27 cellular contexts compared by ENCODE assay signal in genomic region chr10:93091960-93092359, GRCh38. TPM values are rescaled to one million over a fixed set of nuclear protein-coding genes. Genes with fewer than 3 reads are reported as not detected.
"Had no signal": no experiment of that assay in that cellular context is flagged by ENCODE, and none has a peak within 500 bp of the region (broad histone marks: within the 10 kb centered on the region; RNA-seq: fewer than 3 reads in every experiment).

No MANE protein-coding gene starts in this region.

- H3K4me3 ChIP-seq: ascending aorta, body of pancreas, MG63, SK-N-MC had no signal

- DNase-seq: activated B cell treated with CpG ODN at 0.5 μM for 24 hours; activated CD4-positive, alpha-beta memory T cell treated with anti-CD3 and anti-CD28 coated beads for 36 hours; activated CD4-positive, alpha-beta T cell treated with anti-CD3 and anti-CD28 coated beads, Interleukin-2, amount 10 ng/mL, durations not matched to agents 7 days and 5 days; activated naive CD4-positive, alpha-beta T cell treated with Interleukin-2 at 50 U/mL for 16 hours; activated naive CD8-positive, alpha-beta T cell treated with anti-CD3 and anti-CD28 coated beads, Interleukin-2, amount 50 U/mL, for 24 hours; activated T-cell treated with anti-CD3 and anti-CD28 coated beads, Interleukin-2, amount 50 U/mL, for 4 hours; amniotic stem cell; body of pancreas; MG63; NCI-H1048; NCI-H1417; NCI-H1694; NCI-H2029; NCI-H2107; NCI-H2171 treated with DMSO at 0.1 percent for 48 hours; NCI-H226; NCI-H69; NK-92 treated with Interleukin-12 subunit alpha and Interleukin-12 subunit beta, amount 100 ng/mL, for 24 hours; RPMI8226 had no signal

- H3K27ac ChIP-seq: ascending aorta, body of pancreas, SK-N-MC had no signal

- H3K9me3 ChIP-seq: ascending aorta, body of pancreas, MG63 had no signal

- H3K27me3 ChIP-seq: ascending aorta, body of pancreas, MG63 had no signal

- H3K4me1 ChIP-seq: ascending aorta, body of pancreas had no signal

- FAIRE-seq: bronchial epithelial cell, TTC549 had no signal

- ATAC-seq: activated naive CD4-positive, alpha-beta T cell treated with anti-CD3 and anti-CD28 coated beads, Interleukin-2, amount 50 U/mL, for 72 hours; activated naive CD8-positive, alpha-beta T cell treated with anti-CD3 and anti-CD28 coated beads, Interleukin-2, amount 50 U/mL, for 24 hours; activated T-cell treated with anti-CD3 and anti-CD28 coated beads, Interleukin-2, amount 50 U/mL, for 4 hours; body of pancreas; Right ventricle myocardium inferior had no signal

- H3K36me3 ChIP-seq: ascending aorta, MG63 had no signal

RNA-seq across cellular contexts. Expression of gene CYP26A1, which starts 18.3 kb away (rescaled TPM):
- total RNA-seq: activated CD4-positive, alpha-beta memory T cell treated with anti-CD3 and anti-CD28 coated beads for 36 hours; activated CD4-positive, alpha-beta T cell treated with anti-CD3 and anti-CD28 coated beads, Interleukin-2, amount 10 ng/mL, durations not matched to agents 7 days and 5 days; activated T-cell treated with anti-CD3 and anti-CD28 coated beads, Interleukin-2, amount 50 U/mL, for 4 hours; ascending aorta; bronchial epithelial cell; NCI-H460; OCI-LY7; Right ventricle myocardium inferior had no signal

RNA-seq across cellular contexts. Expression of gene CYP26C1, which starts 31.4 kb away (rescaled TPM):
- total RNA-seq: activated CD4-positive, alpha-beta memory T cell treated with anti-CD3 and anti-CD28 coated beads for 36 hours; ascending aorta had no signal
